In the genomic region with DNA sequence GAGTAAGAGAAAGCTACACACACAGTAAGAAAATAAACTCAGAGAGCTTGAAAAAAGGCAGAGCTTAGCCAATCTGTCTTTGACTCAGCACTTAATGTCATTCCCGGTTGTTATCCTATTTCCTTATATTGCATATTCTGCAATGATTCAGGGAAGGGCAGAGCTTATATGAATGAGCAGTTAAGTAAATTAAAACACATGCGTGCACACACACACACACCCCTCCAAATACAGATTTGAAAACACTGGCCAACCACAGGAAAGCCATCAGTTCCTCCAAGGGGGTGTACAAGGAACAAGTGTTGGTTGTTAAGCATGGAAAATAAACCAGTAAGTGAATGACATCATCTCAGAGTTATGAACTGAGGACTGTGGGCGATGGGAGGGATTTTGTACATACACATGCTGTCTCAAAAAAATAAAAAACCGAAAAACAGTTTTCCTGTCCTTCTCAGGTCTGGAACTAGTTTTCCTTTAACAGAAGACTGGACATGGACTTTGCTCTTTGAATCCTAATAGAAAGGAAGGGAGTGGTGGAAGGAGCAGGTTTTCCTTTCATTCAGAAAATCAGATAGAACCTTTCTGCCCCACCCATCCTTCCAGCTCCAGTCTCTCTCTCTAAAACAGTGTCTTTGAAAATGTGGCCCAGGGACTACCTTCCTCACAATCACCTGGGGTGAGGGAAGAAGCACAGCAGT, we compare ENCODE assay signal across 1 cellular context.
TF ChIP-seq lines count a peak whose summit lies in the region.

No MANE protein-coding gene starts in this region.

TF ChIP-seq in endothelial cell of umbilical vein, 7 proteins besides CTCF, POLR2A, EP300 and RAD21:
- TF ChIP-seq, protein P1, sequence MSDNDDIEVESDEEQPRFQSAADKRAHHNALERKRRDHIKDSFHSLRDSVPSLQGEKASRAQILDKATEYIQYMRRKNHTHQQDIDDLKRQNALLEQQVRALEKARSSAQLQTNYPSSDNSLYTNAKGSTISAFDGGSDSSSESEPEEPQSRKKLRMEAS (IDR thresholded peaks at IDR 0.05; ENCODE audit: insufficient read depth, insufficient read length): no peak
- TF ChIP-seq GATA2 (IDR thresholded peaks at IDR 0.05; ENCODE audit: insufficient read depth, insufficient read length, low read depth, low read length) (no peak), EZH2 (IDR thresholded peaks at IDR 0.05; ENCODE audit: borderline replicate concordance, low read depth, low read length, severe bottlenecking) (no peak), FOS (IDR thresholded peaks at IDR 0.05; ENCODE audit: borderline replicate concordance, insufficient read depth, low read length) (peak; percentile 11), POLR2AphosphoS5 (IDR thresholded peaks at IDR 0.05; ENCODE audit: insufficient read depth, low read depth, low read length) (no peak), MYC (IDR thresholded peaks at IDR 0.05; ENCODE audit: low read depth, low read length) (no peak), JUN (IDR thresholded peaks at IDR 0.05; ENCODE audit: borderline replicate concordance, insufficient read depth, insufficient read length, low read depth) (peak; percentile 68)
